ENCODE assay signal across 16 cellular contexts in the genomic region with DNA sequence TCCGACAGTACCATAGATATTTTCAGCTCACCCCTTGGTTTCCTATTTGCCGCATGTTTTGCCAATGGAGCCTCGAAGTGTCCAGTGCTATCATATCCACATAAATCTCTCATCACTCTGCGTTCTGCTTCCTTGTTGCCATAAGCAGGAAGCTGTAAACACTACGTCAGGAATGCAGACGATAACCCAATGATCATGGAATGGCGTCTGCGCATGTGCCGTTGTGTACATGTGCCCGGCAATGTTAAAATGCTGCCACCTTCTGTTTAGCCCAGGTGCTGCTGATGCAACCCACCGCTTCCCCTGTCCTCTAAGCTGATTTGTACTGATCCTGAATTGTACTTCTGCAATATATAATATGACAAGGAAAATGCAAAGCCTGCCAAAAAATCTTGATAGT.
A peak's percentile ranks its signal among the peaks of the same experiment; 100 is the strongest.
DNase-seq lines count a peak whose midpoint lies in the region; ATAC-seq and TF ChIP-seq lines count a peak whose summit lies in the region.
"Had no signal": no experiment of that assay in that cellular context is flagged by ENCODE, and none has a peak within 500 bp of the region (broad histone marks: within the 10 kb centered on the region; RNA-seq: fewer than 3 reads in every experiment).

No MANE protein-coding gene starts in this region.

- peak; percentile 92 for DNase-seq in DMS79 treated with DMSO at 0.1 percent for 48 hours (lab: John Stamatoyannopoulos, UW)
- no peak for DNase-seq in DMS79 (lab: John Stamatoyannopoulos, UW)
- peak; percentile 29 for DNase-seq in NCI-H2029 (lab: John Stamatoyannopoulos, UW)
- peak; percentile 15 for DNase-seq in WTC11 (ENCODE audit: low spot score)
- no peak for DNase-seq in osteocyte (ENCODE audit: extremely low spot score, unreplicated experiment)
- DNase-seq in CD8-positive, alpha-beta T cell: no peak
- DNase-seq: activated CD4-positive, alpha-beta T cell treated with anti-CD3 and anti-CD28 coated beads, Interleukin-2, amount 50 U/mL, for 4 hours; activated gamma-delta T cell; occipital lobe; stimulated activated CD4-positive, alpha-beta T cell treated with anti-CD3 and anti-CD28 coated beads, Interleukin-12 subunit alpha, Interleukin-12 subunit beta, amount 100 ng/mL, for 4 hours; T-helper 17 cell; thyroid gland had no signal

- intact Hi-C loops in CD8-positive, alpha-beta T cell (cut with DNase I, micrococcal nuclease): no loop called here

- peaks cover 4% of the 10 kb centered on the region for H3K36me3 Mint-ChIP-seq in WTC11
- H3K36me3 Mint-ChIP-seq in osteocyte (ENCODE audit: unreplicated experiment): no peaks in the 10 kb centered on the region
- H3K36me3 Mint-ChIP-seq in CD8-positive, alpha-beta T cell: no peaks in the 10 kb centered on the region

- no peaks in the 10 kb centered on the region for H3K9me3 ChIP-seq in CD8-positive, alpha-beta T cell (ENCODE audit: low read length)
- H3K9me3 ChIP-seq: A549, breast epithelium, thyroid gland had no signal

- H3K36me3 ChIP-seq in CD8-positive, alpha-beta T cell (ENCODE audit: insufficient read depth, low read length): no peaks in the 10 kb centered on the region
- H3K36me3 ChIP-seq: breast epithelium, thyroid gland had no signal

- H3K27me3 ChIP-seq in CD8-positive, alpha-beta T cell (ENCODE audit: insufficient read depth, low read length): no peaks in the 10 kb centered on the region
- H3K27me3 ChIP-seq: breast epithelium, thyroid gland had no signal

- ATAC-seq in WTC11 (no peak), HG02884 (IDR thresholded peaks at IDR 0.05; ENCODE audit: unreplicated experiment) (no peak), HG03439 (IDR thresholded peaks at IDR 0.05; ENCODE audit: unreplicated experiment) (no peak)
- no peak for ATAC-seq in CD8-positive, alpha-beta T cell
- ATAC-seq: A549, T-helper 17 cell had no signal

- no peak overlapping the region for H3K4me3 Mint-ChIP-seq in WTC11
- H3K4me3 Mint-ChIP-seq in osteocyte (ENCODE audit: unreplicated experiment): no peak overlapping the region
- H3K4me3 Mint-ChIP-seq in CD8-positive, alpha-beta T cell: no peak overlapping the region
- H3K4me3 Mint-ChIP-seq: T-helper 17 cell had no signal

- H3K9me3 Mint-ChIP-seq in WTC11 (peaks cover 6% of the 10 kb centered on the region), osteocyte (ENCODE audit: unreplicated experiment) (peaks cover 3% of the 10 kb centered on the region)
- H3K9me3 Mint-ChIP-seq in CD8-positive, alpha-beta T cell: no peaks in the 10 kb centered on the region

- H3K4me1 Mint-ChIP-seq in WTC11 (peaks cover 18% of the 10 kb centered on the region), osteocyte (ENCODE audit: unreplicated experiment) (peaks cover 43% of the 10 kb centered on the region)
- no peaks in the 10 kb centered on the region for H3K4me1 Mint-ChIP-seq in CD8-positive, alpha-beta T cell (ENCODE audit: low read depth)
- H3K4me1 Mint-ChIP-seq: T-helper 17 cell had no signal

- POLR2A ChIA-PET in WTC11 (lab: Charles Lee): no interaction called here
- POLR2A ChIA-PET in CD8-positive, alpha-beta T cell (lab: Charles Lee): interaction anchor here (1.1 kb wide), 1 partner anchor 15 kb away, joined by 3 read pairs; no protein-coding TSS in a partner anchor

- H3K4me3 ChIP-seq in CD8-positive, alpha-beta T cell (ENCODE audit: low read depth, low read length): no peak overlapping the region
- H3K4me3 ChIP-seq: A549, breast epithelium, thyroid gland had no signal

- TF ChIP-seq CTCF in WTC11 (IDR thresholded peaks at IDR 0.05): 0 out of 2 replicates have a peak, but pooled peaks have one; percentile 17
- peak; percentile 18 for TF ChIP-seq CTCF in osteocyte (IDR thresholded peaks at IDR 0.05)
- no peak for TF ChIP-seq CTCF in CD8-positive, alpha-beta T cell (IDR thresholded peaks at IDR 0.05)

- H3K27ac ChIP-seq in CD8-positive, alpha-beta T cell (ENCODE audit: low read depth, low read length): no peak overlapping the region
- H3K27ac ChIP-seq: A549, breast epithelium, thyroid gland had no signal

- no peaks in the 10 kb centered on the region for H3K4me1 ChIP-seq in CD8-positive, alpha-beta T cell (ENCODE audit: insufficient read depth, low read length)
- H3K4me1 ChIP-seq: breast epithelium had no signal

- H3K27ac Mint-ChIP-seq in WTC11: no peak overlapping the region
- no peak overlapping the region for H3K27ac Mint-ChIP-seq in osteocyte (ENCODE audit: unreplicated experiment)
- H3K27ac Mint-ChIP-seq in CD8-positive, alpha-beta T cell: no peak overlapping the region
- H3K27ac Mint-ChIP-seq: T-helper 17 cell had no signal

- CTCF ChIA-PET in WTC11 (lab: Charles Lee): interaction anchor here (1.0 to 1.3 kb wide), 3 partner anchors 88 to 1510 kb away, joined by 3 to 5 read pairs (median 3); no protein-coding TSS in a partner anchor
- CTCF ChIA-PET in CD8-positive, alpha-beta T cell (lab: Charles Lee): no interaction called here

- no peaks in the 10 kb centered on the region for H3K27me3 Mint-ChIP-seq in WTC11 (ENCODE audit: low read depth)
- H3K27me3 Mint-ChIP-seq in osteocyte (ENCODE audit: unreplicated experiment): no peaks in the 10 kb centered on the region
- H3K27me3 Mint-ChIP-seq in CD8-positive, alpha-beta T cell (ENCODE audit: low read depth): no peaks in the 10 kb centered on the region
- H3K27me3 Mint-ChIP-seq: T-helper 17 cell had no signal

TF ChIP-seq in WTC11, 78 proteins besides CTCF, POLR2A, EP300 and RAD21 (continues in another document):
- TF ChIP-seq, protein P1, sequence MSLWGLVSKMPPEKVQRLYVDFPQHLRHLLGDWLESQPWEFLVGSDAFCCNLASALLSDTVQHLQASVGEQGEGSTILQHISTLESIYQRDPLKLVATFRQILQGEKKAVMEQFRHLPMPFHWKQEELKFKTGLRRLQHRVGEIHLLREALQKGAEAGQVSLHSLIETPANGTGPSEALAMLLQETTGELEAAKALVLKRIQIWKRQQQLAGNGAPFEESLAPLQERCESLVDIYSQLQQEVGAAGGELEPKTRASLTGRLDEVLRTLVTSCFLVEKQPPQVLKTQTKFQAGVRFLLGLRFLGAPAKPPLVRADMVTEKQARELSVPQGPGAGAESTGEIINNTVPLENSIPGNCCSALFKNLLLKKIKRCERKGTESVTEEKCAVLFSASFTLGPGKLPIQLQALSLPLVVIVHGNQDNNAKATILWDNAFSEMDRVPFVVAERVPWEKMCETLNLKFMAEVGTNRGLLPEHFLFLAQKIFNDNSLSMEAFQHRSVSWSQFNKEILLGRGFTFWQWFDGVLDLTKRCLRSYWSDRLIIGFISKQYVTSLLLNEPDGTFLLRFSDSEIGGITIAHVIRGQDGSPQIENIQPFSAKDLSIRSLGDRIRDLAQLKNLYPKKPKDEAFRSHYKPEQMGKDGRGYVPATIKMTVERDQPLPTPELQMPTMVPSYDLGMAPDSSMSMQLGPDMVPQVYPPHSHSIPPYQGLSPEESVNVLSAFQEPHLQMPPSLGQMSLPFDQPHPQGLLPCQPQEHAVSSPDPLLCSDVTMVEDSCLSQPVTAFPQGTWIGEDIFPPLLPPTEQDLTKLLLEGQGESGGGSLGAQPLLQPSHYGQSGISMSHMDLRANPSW (CRISPR knock-in tag; conservative IDR thresholded peaks at IDR 0.05; ENCODE audit: low read depth): no peak
- TF ChIP-seq FOXK1 (CRISPR knock-in tag; IDR thresholded peaks at IDR 0.05) (no peak), FOXJ3 (CRISPR knock-in tag; IDR thresholded peaks at IDR 0.05; ENCODE audit: borderline replicate concordance) (no peak), SOX15 (CRISPR knock-in tag; IDR thresholded peaks at IDR 0.05) (no peak), SMAD3 (CRISPR knock-in tag; IDR thresholded peaks at IDR 0.05; ENCODE audit: borderline replicate concordance) (no peak), ZNF138 (CRISPR knock-in tag; conservative IDR thresholded peaks at IDR 0.05) (no peak), MXD4 (CRISPR knock-in tag; IDR thresholded peaks at IDR 0.05; ENCODE audit: borderline replicate concordance) (no peak), ZNF121 (CRISPR knock-in tag; IDR thresholded peaks at IDR 0.05) (no peak), NR3C1 (CRISPR knock-in tag; conservative IDR thresholded peaks at IDR 0.05; ENCODE audit: low read depth) (no peak), ZNF317 (CRISPR knock-in tag; IDR thresholded peaks at IDR 0.05; ENCODE audit: borderline replicate concordance, low read depth) (no peak)
- TF ChIP-seq, protein P2, sequence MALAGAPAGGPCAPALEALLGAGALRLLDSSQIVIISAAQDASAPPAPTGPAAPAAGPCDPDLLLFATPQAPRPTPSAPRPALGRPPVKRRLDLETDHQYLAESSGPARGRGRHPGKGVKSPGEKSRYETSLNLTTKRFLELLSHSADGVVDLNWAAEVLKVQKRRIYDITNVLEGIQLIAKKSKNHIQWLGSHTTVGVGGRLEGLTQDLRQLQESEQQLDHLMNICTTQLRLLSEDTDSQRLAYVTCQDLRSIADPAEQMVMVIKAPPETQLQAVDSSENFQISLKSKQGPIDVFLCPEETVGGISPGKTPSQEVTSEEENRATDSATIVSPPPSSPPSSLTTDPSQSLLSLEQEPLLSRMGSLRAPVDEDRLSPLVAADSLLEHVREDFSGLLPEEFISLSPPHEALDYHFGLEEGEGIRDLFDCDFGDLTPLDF (CRISPR knock-in tag; IDR thresholded peaks at IDR 0.05): no peak
- TF ChIP-seq, protein P3, sequence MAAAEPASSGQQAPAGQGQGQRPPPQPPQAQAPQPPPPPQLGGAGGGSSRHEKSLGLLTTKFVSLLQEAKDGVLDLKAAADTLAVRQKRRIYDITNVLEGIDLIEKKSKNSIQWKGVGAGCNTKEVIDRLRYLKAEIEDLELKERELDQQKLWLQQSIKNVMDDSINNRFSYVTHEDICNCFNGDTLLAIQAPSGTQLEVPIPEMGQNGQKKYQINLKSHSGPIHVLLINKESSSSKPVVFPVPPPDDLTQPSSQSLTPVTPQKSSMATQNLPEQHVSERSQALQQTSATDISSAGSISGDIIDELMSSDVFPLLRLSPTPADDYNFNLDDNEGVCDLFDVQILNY (CRISPR knock-in tag; IDR thresholded peaks at IDR 0.05): no peak
- TF ChIP-seq, protein P4, sequence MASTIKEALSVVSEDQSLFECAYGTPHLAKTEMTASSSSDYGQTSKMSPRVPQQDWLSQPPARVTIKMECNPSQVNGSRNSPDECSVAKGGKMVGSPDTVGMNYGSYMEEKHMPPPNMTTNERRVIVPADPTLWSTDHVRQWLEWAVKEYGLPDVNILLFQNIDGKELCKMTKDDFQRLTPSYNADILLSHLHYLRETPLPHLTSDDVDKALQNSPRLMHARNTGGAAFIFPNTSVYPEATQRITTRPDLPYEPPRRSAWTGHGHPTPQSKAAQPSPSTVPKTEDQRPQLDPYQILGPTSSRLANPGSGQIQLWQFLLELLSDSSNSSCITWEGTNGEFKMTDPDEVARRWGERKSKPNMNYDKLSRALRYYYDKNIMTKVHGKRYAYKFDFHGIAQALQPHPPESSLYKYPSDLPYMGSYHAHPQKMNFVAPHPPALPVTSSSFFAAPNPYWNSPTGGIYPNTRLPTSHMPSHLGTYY (CRISPR knock-in tag; IDR thresholded peaks at IDR 0.05): no peak

Comparison
In these comparisons a context has a peak if more than half of its experiments do, and no peak if none do; other contexts are left out.
1. DNase-seq: peak in DMS79 treated with DMSO at 0.1 percent for 48 hours (single experiment), NCI-H2029 (single experiment) and WTC11 (single experiment); none in DMS79 (single experiment), osteocyte (single experiment) and CD8-positive, alpha-beta T cell (0 of 7).